Comparison of ENCODE assay signal across 21 cellular contexts in genomic region chr7:44505595-44505994, GRCh38. TPM values are rescaled to one million over a fixed set of nuclear protein-coding genes. Genes with fewer than 3 reads are reported as not detected.
"Had no signal": no experiment of that assay in that cellular context is flagged by ENCODE, and none has a peak within 500 bp of the region (broad histone marks: within the 10 kb centered on the region; RNA-seq: fewer than 3 reads in every experiment).

No MANE protein-coding gene starts in this region.

- H3K27ac ChIP-seq: breast epithelium, gastrocnemius medialis, sigmoid colon, tibial nerve, uterus had no signal

- ATAC-seq: activated naive CD8-positive, alpha-beta T cell treated with anti-CD3 and anti-CD28 coated beads, Interleukin-2, amount 50 U/mL, for 24 hours; gastrocnemius medialis; stimulated activated naive CD8-positive, alpha-beta T cell treated with anti-CD3 and anti-CD28 coated beads, Interleukin-15, Interleukin-2, amounts not matched to agents 100 U/mL and 50 U/mL, for 24 hours; T-cell; WTC11 had no signal

- H3K27me3 ChIP-seq: breast epithelium, gastrocnemius medialis, sigmoid colon, tibial nerve, uterus had no signal

- H3K9me3 ChIP-seq: breast epithelium, gastrocnemius medialis, uterus had no signal

- H3K4me3 ChIP-seq: breast epithelium, gastrocnemius medialis, lung, sigmoid colon, tibial nerve, uterus had no signal

- FAIRE-seq: astrocyte, keratinocyte had no signal

- H3K36me3 ChIP-seq: breast epithelium, gastrocnemius medialis, sigmoid colon, tibial nerve, uterus had no signal

- DNase-seq: activated CD4-positive, alpha-beta T cell treated with anti-CD3 and anti-CD28 coated beads, Interleukin-2, amount 10 ng/mL, durations not matched to agents 24 days and 14 days; activated naive CD4-positive, alpha-beta T cell treated with anti-CD3 and anti-CD28 coated beads, Interleukin-2, amount 10 ng/mL, durations not matched to agents 7 days and 5 days; activated naive CD8-positive, alpha-beta T cell treated with anti-CD3 and anti-CD28 coated beads, Interleukin-2, amount 50 U/mL, for 24 hours; activated T-cell treated with anti-CD3 and anti-CD28 coated beads for 4 hours; cortex of kidney; gastrocnemius medialis; head of caudate nucleus; nephron progenitor cell; nucleus accumbens; sigmoid colon; stimulated activated naive CD8-positive, alpha-beta T cell treated with anti-CD3 and anti-CD28 coated beads, Interleukin-15, Interleukin-2, amounts not matched to agents 100 U/mL and 50 U/mL, for 24 hours; substantia nigra; T-cell; uterus had no signal

- H3K4me1 ChIP-seq: breast epithelium, gastrocnemius medialis, sigmoid colon, tibial nerve, uterus had no signal

RNA-seq across cellular contexts. Expression of gene NPC1L1, which starts 35.5 kb away (rescaled TPM):
- total RNA-seq: activated CD4-positive, alpha-beta T cell treated with anti-CD3 and anti-CD28 coated beads, Interleukin-2, amount 10 ng/mL, durations not matched to agents 24 days and 14 days; activated T-helper 2 cell treated with anti-CD3 and anti-CD28 coated beads, Interferon-gamma antibody, Interleukin-2, Interleukin-4, amounts not matched to agents 10 μg/mL and 5 μg/mL and 100 μg/mL, durations not matched to agents 14 hours and 24 hours and 36 hours had no signal
